In genomic region chr7:50508471-50508943, GRCh38 we compare ENCODE assay signal across 28 cellular contexts. TPM values are rescaled to one million over a fixed set of nuclear protein-coding genes. Genes with fewer than 3 reads are reported as not detected.
DNase-seq lines count a peak whose midpoint lies in the region; ATAC-seq, FAIRE-seq and TF ChIP-seq lines count a peak whose summit lies in the region.
"Had no signal": no experiment of that assay in that cellular context is flagged by ENCODE, and none has a peak within 500 bp of the region (broad histone marks: within the 10 kb centered on the region; RNA-seq: fewer than 3 reads in every experiment).

No MANE protein-coding gene starts in this region.

- no peaks in the 10 kb centered on the region for H3K27me3 ChIP-seq in GM23338 (ENCODE audit: insufficient read depth)
- no peaks in the 10 kb centered on the region for H3K27me3 ChIP-seq in K562 (ENCODE audit: control insufficient read depth in 2 of 2, insufficient read depth in 2 of 2, low read length in 2 of 2)
- H3K27me3 ChIP-seq: BE2C, Peyer's patch had no signal

- peaks cover 7% of the 10 kb centered on the region for H3K4me1 Mint-ChIP-seq in GM23338

- H3K27ac ChIP-seq in GM23338 (ENCODE audit: low read depth): no peak overlapping the region
- H3K27ac ChIP-seq in K562 (ENCODE audit: extremely low read depth, low read depth, low read length): no peak overlapping the region
- H3K27ac ChIP-seq: dorsolateral prefrontal cortex, Peyer's patch had no signal

- H3K4me3 ChIP-seq in GM23338 (no peak overlapping the region), K562 (no peak overlapping the region), mucosa of descending colon (no peak overlapping the region)
- H3K4me3 ChIP-seq: dorsolateral prefrontal cortex, Peyer's patch had no signal

- no peaks in the 10 kb centered on the region for H3K9me3 ChIP-seq in K562 (replicated peaks; ENCODE audit: control insufficient read depth, insufficient read depth, low read depth, low read length)
- no peaks in the 10 kb centered on the region for H3K9me3 ChIP-seq in mucosa of descending colon
- H3K9me3 ChIP-seq: BE2C, Peyer's patch had no signal

- in situ Hi-C loops in K562 (cut with MboI): no loop called here

- WGBS in K562 (ENCODE audit: insufficient coverage, low coverage, missing lambda C conversion rate): 27% methylated on average over 5 of the region's 5 CpGs

- ATAC-seq in GM23338: no peak
- ATAC-seq in K562: peak; percentile 54
- peak; percentile 84 for ATAC-seq in mucosa of descending colon
- ATAC-seq: activated T-cell treated with anti-CD3 and anti-CD28 coated beads, Interleukin-2, amount 50 U/mL, for 4 hours; T-helper 17 cell had no signal

- no peaks in the 10 kb centered on the region for H3K36me3 ChIP-seq in GM23338 (ENCODE audit: insufficient read depth)
- H3K36me3 ChIP-seq in K562 (ENCODE audit: control insufficient read depth, insufficient read depth, low read length): no peaks in the 10 kb centered on the region
- H3K36me3 ChIP-seq in mucosa of descending colon (ENCODE audit: low read depth): no peaks in the 10 kb centered on the region

- DNase-seq in GM23338 (ENCODE audit: low spot score) (no peak), NCI-H2029 (lab: John Stamatoyannopoulos, UW) (peak; percentile 32), K562 (ENCODE audit: extremely low read depth in 1 of 4, low spot score in 3 of 4) (peak in 1 of 4 experiments; percentile 16), mucosa of descending colon (no peak), putamen (ENCODE audit: low spot score) (no peak), NOMO-1 (lab: John Stamatoyannopoulos, UW; ENCODE audit: unreplicated experiment in 2 of 2) (no peak), SKM-1 treated with dmso at 0.1 percent for 144 hours (lab: John Stamatoyannopoulos, UW; ENCODE audit: unreplicated experiment) (no peak)
- no peak for DNase-seq in activated CD8-positive, alpha-beta memory T cell treated with anti-CD3 and anti-CD28 coated beads for 24 hours
- DNase-seq: ACHN; activated CD4-positive, alpha-beta T cell treated with anti-CD3 and anti-CD28 coated beads for 4 hours; activated gamma-delta T cell treated with Interleukin-2 at 50 U/mL for 16 hours; activated T-cell treated with anti-CD3 and anti-CD28 coated beads, Interleukin-2, amount 50 U/mL, for 4 hours; cerebellar nuclear complex; DMS153; dorsolateral prefrontal cortex; NCI-H2081 treated with DMSO at 0.1 percent for 48 hours; Peyer's patch; stimulated activated naive CD4-positive, alpha-beta T cell; T-helper 17 cell had no signal

- BruUV-seq in K562 (replicated peaks; lab: Mats Ljungman, UMichigan): no TSS peak

- H3K9me3 Mint-ChIP-seq in GM23338: no peaks in the 10 kb centered on the region; the same call in 2 of the 3 replicates
- H3K9me3 Mint-ChIP-seq: activated T-cell treated with anti-CD3 and anti-CD28 coated beads, Interleukin-2, amount 50 U/mL, for 4 hours; neural crest cell had no signal

- H3K4me2 ChIP-seq in GM23338 (no peak overlapping the region), K562 (ENCODE audit: insufficient read depth, low read length) (no peak overlapping the region)

- H3K4me3 Mint-ChIP-seq in GM23338: no peak overlapping the region
- H3K4me3 Mint-ChIP-seq: activated T-cell treated with anti-CD3 and anti-CD28 coated beads, Interleukin-2, amount 50 U/mL, for 4 hours; neural crest cell; T-helper 17 cell had no signal

- no peak for TF ChIP-seq EP300 in K562 (IDR thresholded peaks at IDR 0.05; ENCODE audit: low read length)

- no peak for TF ChIP-seq POLR2A in K562 (conservative IDR thresholded peaks at IDR 0.05)

- intact Hi-C loops in K562 (cut with micrococcal nuclease): no loop called here
- intact Hi-C loops in mucosa of descending colon (cut with DNase I, micrococcal nuclease): no loop called here

- no peaks in the 10 kb centered on the region for H3K9me1 ChIP-seq in K562 (ENCODE audit: control insufficient read depth, insufficient read depth, low read length)

- CTCF ChIA-PET in K562 (lab: Yijun Ruan, JAX; ENCODE audit: low intra/inter-chr PET ratio): no interaction called here

- H2AFZ ChIP-seq in GM23338 (0 out of 2 replicates have a peak overlapping the region, but pooled peaks have one; percentile 32), K562 (ENCODE audit: low read depth, low read length) (peak overlapping the region; percentile 74)

- H3K36me3 Mint-ChIP-seq in GM23338 (ENCODE audit: low read depth): no peaks in the 10 kb centered on the region

- H3K79me2 ChIP-seq in GM23338 (replicated peaks; ENCODE audit: insufficient read depth) (no peaks in the 10 kb centered on the region), K562 (ENCODE audit: control insufficient read depth, insufficient read depth, low read length) (no peaks in the 10 kb centered on the region)

- H3K9ac ChIP-seq in K562 (ENCODE audit: insufficient read depth in 1 of 2, low read depth in 2 of 2, low read length in 2 of 2): peak overlapping the region in 1 of 2 experiments; percentile 23; a peak in 1 of 4 replicates

- TF ChIP-seq CTCF in GM23338 (conservative IDR thresholded peaks at IDR 0.05; ENCODE audit: low read depth in 2 of 2): no peak
- no peak for TF ChIP-seq CTCF in K562 (IDR thresholded peaks at IDR 0.05 in 2 of 3, conservative IDR thresholded peaks at IDR 0.05 in 1 of 3; ENCODE audit: insufficient read depth in 2 of 3, low read depth in 1 of 3, low read length in 3 of 3)
- no peak for TF ChIP-seq CTCF in mucosa of descending colon (IDR thresholded peaks at IDR 0.05)

- POLR2A ChIA-PET in K562 (lab: Yijun Ruan, JAX): interaction anchor here (0.5 to 1.7 kb wide), 4 partner anchors 17 to 45 kb away, joined by 3 to 5 read pairs (median 3); no protein-coding TSS in a partner anchor

- peak; percentile 11 for FAIRE-seq in K562 (lab: Jason Lieb, UNC)
- FAIRE-seq: keratinocyte had no signal

- H3K4me1 ChIP-seq in GM23338 (ENCODE audit: insufficient read depth) (no peaks in the 10 kb centered on the region), K562 (replicated peaks in 1 of 2; ENCODE audit: control insufficient read depth in 2 of 2, insufficient read depth in 2 of 2, low read length in 2 of 2) (peaks cover 4 to 11% of the 10 kb centered on the region in 2 experiments; a peak in 3 of 5 replicates), mucosa of descending colon (ENCODE audit: low read depth) (no peaks in the 10 kb centered on the region)
- H3K4me1 ChIP-seq: Peyer's patch had no signal

- no peaks in the 10 kb centered on the region for H4K20me1 ChIP-seq in GM23338 (replicated peaks; ENCODE audit: insufficient read depth)
- H4K20me1 ChIP-seq in K562 (replicated peaks; ENCODE audit: control insufficient read depth, insufficient read depth, low read length): no peaks in the 10 kb centered on the region

- no peak overlapping the region for H3K27ac Mint-ChIP-seq in GM23338
- H3K27ac Mint-ChIP-seq: T-helper 17 cell had no signal

- no peaks in the 10 kb centered on the region for H3F3A ChIP-seq in GM23338 (replicated peaks; ENCODE audit: low read depth)

- no peaks in the 10 kb centered on the region for H3K27me3 Mint-ChIP-seq in GM23338 (ENCODE audit: insufficient read depth, low read depth, poor library complexity)

- no peak for TF ChIP-seq RAD21 in K562 (CRISPR knock-in tag; conservative IDR thresholded peaks at IDR 0.05 in 1 of 2, IDR thresholded peaks at IDR 0.05 in 1 of 2)

- 0 out of 2 replicates have a peak, but pooled peaks cover 6% of the 10 kb centered on the region for H3K9me2 ChIP-seq in GM23338 (ENCODE audit: insufficient read depth)

RNA-seq across cellular contexts. Expression of gene DDC, which starts 56.7 kb away (rescaled TPM):
- total RNA-seq in GM23338 (2014; rRNA removed; shearing (Covaris generic)): not detected in 2 replicates
- not detected in 2 replicates for polyA plus RNA-seq in GM23338 (2016; fragmentation: Nextera tagmentation; extraction: Ambion mirVana)
- not detected in 2 replicates for total RNA-seq in K562 (2011; cell fraction: chromatin; rRNA removed; ENCODE audit: low replicate concordance)
- total RNA-seq in K562 (2011; cell fraction: nucleolus; rRNA removed): not detected in 2 replicates
- total RNA-seq in K562 (2011; cell fraction: nucleoplasm; rRNA removed): not detected in 2 replicates
- total RNA-seq in K562 (2014; rRNA removed): not detected in 2 replicates
- total RNA-seq in K562 (2014; rRNA removed; fragmentation: Illumina TruSeq; extraction: Trizol): not detected in 2 replicates
- total RNA-seq in K562 (2015; rRNA removed; fragmentation: Illumina TruSeq; extraction: Trizol): not detected in 2 replicates
- not detected in 2 replicates for total RNA-seq in K562 (2021)
- polyA plus RNA-seq in K562 (2011; rRNA removed): not detected in 2 replicates
- polyA plus RNA-seq in K562 (2011; cell fraction: cytosol; rRNA removed): not detected in 2 replicates
- not detected in 2 replicates for polyA plus RNA-seq in K562 (2011; cell fraction: nucleus; rRNA removed)
- polyA plus RNA-seq in K562 (2012): not detected in 2 replicates
- polyA plus RNA-seq in K562 (2014; fragmentation: Illumina TruSeq; extraction: Trizol): not detected in 2 replicates
- polyA plus RNA-seq in K562 (2014; fragmentation: Nextera tagmentation; extraction: Ambion mirVana): not detected
- 0.18 TPM in 1 of 2 replicates, not detected in the other for polyA plus RNA-seq in K562 (2014; rRNA removed)
- not detected in 2 replicates for polyA minus RNA-seq in K562 (2011; rRNA and poly(A)+ RNA removed)
- polyA minus RNA-seq in K562 (2011; cell fraction: cytosol; rRNA and poly(A)+ RNA removed): not detected in 2 replicates
- polyA minus RNA-seq in K562 (2011; cell fraction: nucleus; rRNA and poly(A)+ RNA removed): not detected in 2 replicates
- 10 to 100 TPM; 29.6 to 94.5 (median 74.4) TPM for total RNA-seq in mucosa of descending colon
- total RNA-seq: fibroblast of lung, H4, M059J, posterior vena cava, SK-MEL-5, T-helper 17 cell, ureter had no signal
- polyA plus RNA-seq: fibroblast of lung, keratinocyte had no signal

RNA-seq across cellular contexts. Expression of gene FIGNL1, which starts 58.4 kb away (rescaled TPM):
- 15.8 and 24.9 TPM in 2 replicates for total RNA-seq in GM23338 (2014; rRNA removed; shearing (Covaris generic))
- polyA plus RNA-seq in GM23338 (2016; fragmentation: Nextera tagmentation; extraction: Ambion mirVana) (5.5 and 6.6 TPM in 2 replicates), K562 (2011; rRNA removed) (37.6 and 48.3 TPM in 2 replicates), K562 (2014; fragmentation: Illumina TruSeq; extraction: Trizol) (28.5 and 30.7 TPM in 2 replicates), K562 (2014; fragmentation: Nextera tagmentation; extraction: Ambion mirVana) (10 to 100 TPM; 15.5 to 22.7 TPM), K562 (2014; rRNA removed) (27.6 and 29.4 TPM in 2 replicates)
- total RNA-seq in K562 (2011; cell fraction: chromatin; rRNA removed; ENCODE audit: low replicate concordance): 11.5 and 48.7 TPM in 2 replicates
- total RNA-seq in K562 (2011; cell fraction: nucleolus; rRNA removed): 9.8 and 12.1 TPM in 2 replicates
- total RNA-seq in K562 (2011; cell fraction: nucleoplasm; rRNA removed): 19.5 TPM in 2 replicates
- total RNA-seq in K562 (2014; rRNA removed) (21.6 and 24.1 TPM in 2 replicates), K562 (2014; rRNA removed; fragmentation: Illumina TruSeq; extraction: Trizol) (42.4 and 48.3 TPM in 2 replicates), K562 (2015; rRNA removed; fragmentation: Illumina TruSeq; extraction: Trizol) (42.4 and 46.7 TPM in 2 replicates), K562 (2021) (25.8 and 28.3 TPM in 2 replicates), mucosa of descending colon (1 to 10 TPM; 5.4 to 8.5 (median 6.2) TPM)
- polyA plus RNA-seq in K562 (2011; cell fraction: cytosol; rRNA removed): 16.0 and 25.1 TPM in 2 replicates
- 28.2 and 31.2 TPM in 2 replicates for polyA plus RNA-seq in K562 (2011; cell fraction: nucleus; rRNA removed)
- 21.0 and 22.9 TPM in 2 replicates for polyA plus RNA-seq in K562 (2012)
- polyA minus RNA-seq in K562 (2011; rRNA and poly(A)+ RNA removed): 48.9 and 55.0 TPM in 2 replicates
- polyA minus RNA-seq in K562 (2011; cell fraction: cytosol; rRNA and poly(A)+ RNA removed): 14.7 and 21.5 TPM in 2 replicates
- 18.3 and 29.4 TPM in 2 replicates for polyA minus RNA-seq in K562 (2011; cell fraction: nucleus; rRNA and poly(A)+ RNA removed)

Comparison
In these comparisons a context has a peak if more than half of its experiments do, and no peak if none do; other contexts are left out.
1. RNA of gene DDC, which starts 56.7 kb away (total RNA-seq): 29.6 to 94.5 TPM in mucosa of descending colon; not detected in GM23338 and not detected in K562; every median in the first group is over 10 times any median in the second.